In genomic region chr1:113178522-113178921, GRCh38 we compare ENCODE assay signal across 2 cellular contexts.
TF ChIP-seq lines count a peak whose summit lies in the region.

No MANE protein-coding gene starts in this region.

TF ChIP-seq in H1, 55 proteins besides CTCF, POLR2A, EP300 and RAD21:
- no peak for TF ChIP-seq MAFK (IDR thresholded peaks at IDR 0.05; ENCODE audit: low read depth, low read length)
- no peak for TF ChIP-seq SIX5 (IDR thresholded peaks at IDR 0.05; ENCODE audit: low read depth, low read length)
- TF ChIP-seq EZH2 (IDR thresholded peaks at IDR 0.05; ENCODE audit: low read depth, low read length, severe bottlenecking), result no peak
- TF ChIP-seq ASH2L (IDR thresholded peaks at IDR 0.05; ENCODE audit: low read length), result no peak
- no peak for TF ChIP-seq KDM1A (IDR thresholded peaks at IDR 0.05; ENCODE audit: borderline replicate concordance, low read length)
- no peak for TF ChIP-seq FOSL1 (IDR thresholded peaks at IDR 0.05; ENCODE audit: insufficient read depth, low read depth, low read length)
- no peak for TF ChIP-seq ATF3 (IDR thresholded peaks at IDR 0.05; ENCODE audit: insufficient read depth, low read depth, low read length)
- no peak for TF ChIP-seq CREB1 (IDR thresholded peaks at IDR 0.05)
- no peak for TF ChIP-seq RXRA (IDR thresholded peaks at IDR 0.05; ENCODE audit: insufficient read depth, low read depth, low read length)
- no peak for TF ChIP-seq CHD2 (IDR thresholded peaks at IDR 0.05; ENCODE audit: low read length)
- TF ChIP-seq SUZ12 (IDR thresholded peaks at IDR 0.05; ENCODE audit: low read length), result no peak
TF ChIP-seq in H1: peak in this region for 0.

TF ChIP-seq in GM23338, 12 proteins besides CTCF, POLR2A, EP300 and RAD21:
- no peak for TF ChIP-seq NANOG (IDR thresholded peaks at IDR 0.05; ENCODE audit: borderline replicate concordance)
- no peak for TF ChIP-seq ZNF331 (CRISPR knock-in tag; IDR thresholded peaks at IDR 0.05; ENCODE audit: low read depth)
- TF ChIP-seq JUNB (IDR thresholded peaks at IDR 0.05; ENCODE audit: unreplicated experiment), result no peak
- no peak for TF ChIP-seq EZH2 (IDR thresholded peaks at IDR 0.05; ENCODE audit: low read depth, unreplicated experiment)
